ENCODE assay signal across 1 cellular context in the genomic region with DNA sequence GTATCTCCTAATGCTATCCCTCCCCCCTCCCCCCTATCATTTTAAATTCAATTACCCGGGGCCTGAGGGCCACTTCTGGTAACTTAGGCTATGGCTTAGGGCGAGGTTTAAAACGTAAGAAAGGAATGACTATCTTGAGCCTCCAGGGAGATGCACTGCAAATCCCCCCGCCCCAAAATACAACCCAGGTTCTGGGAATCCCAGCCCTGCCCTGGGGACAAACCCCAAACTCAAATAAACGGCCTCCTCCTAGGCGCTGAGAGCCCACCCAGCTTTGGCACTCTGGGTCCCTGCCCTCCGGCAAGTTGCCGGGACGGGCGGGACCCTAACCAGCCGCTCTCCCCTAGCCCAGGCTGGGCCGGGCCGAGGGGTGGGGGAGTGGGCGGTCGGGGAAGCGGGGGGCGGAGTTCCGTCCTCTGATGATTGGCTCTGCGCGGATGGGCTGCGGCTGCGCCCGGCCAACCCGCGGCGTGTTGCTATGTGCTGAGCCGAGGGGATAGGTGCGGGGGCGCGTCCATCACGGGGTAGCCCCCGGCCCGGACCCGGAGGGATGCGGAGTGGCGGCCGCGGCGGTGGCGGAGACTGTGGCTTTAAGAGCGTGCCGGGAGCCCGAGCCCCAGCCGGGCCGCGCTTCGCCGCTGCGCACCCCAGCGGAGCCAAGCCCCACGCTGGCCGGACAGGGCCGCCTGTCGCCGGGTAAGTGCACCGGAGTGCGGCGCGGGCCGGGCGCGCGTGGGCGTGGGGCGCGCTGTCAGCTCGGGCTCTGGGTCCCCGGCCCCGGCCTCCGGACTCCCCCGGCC.
TF ChIP-seq lines count a peak whose summit lies in the region.

A gene with protein sequence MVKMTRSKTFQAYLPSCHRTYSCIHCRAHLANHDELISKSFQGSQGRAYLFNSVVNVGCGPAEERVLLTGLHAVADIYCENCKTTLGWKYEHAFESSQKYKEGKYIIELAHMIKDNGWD (plus strand): TSS at position 527 of the 800 bp plus-strand sequence. CDS start 21,755 bp downstream, outside the sequence.

TF ChIP-seq in HepG2, 621 proteins besides CTCF, POLR2A, EP300 and RAD21 (continued from another document and continues in another):
- TF ChIP-seq CSRNP1 (CRISPR knock-in tag; IDR thresholded peaks at IDR 0.05) (no peak; the same call in 1 of the 2 replicates), ZNF224 (CRISPR knock-in tag; IDR thresholded peaks at IDR 0.05) (no peak), ZNF577 (CRISPR knock-in tag; IDR thresholded peaks at IDR 0.05; ENCODE audit: borderline replicate concordance, low read depth) (no peak), NRL (CRISPR knock-in tag; IDR thresholded peaks at IDR 0.05; ENCODE audit: borderline replicate concordance) (no peak), ELF4 (CRISPR knock-in tag; IDR thresholded peaks at IDR 0.05; ENCODE audit: borderline replicate concordance) (no peak), ATAD3A (CRISPR knock-in tag; IDR thresholded peaks at IDR 0.05) (no peak), ZNF792 (CRISPR knock-in tag; IDR thresholded peaks at IDR 0.05) (no peak), SRF (IDR thresholded peaks at IDR 0.05; ENCODE audit: low read depth, low read length) (no peak), E2F2 (CRISPR knock-in tag; IDR thresholded peaks at IDR 0.05; ENCODE audit: borderline replicate concordance) (no peak), AKAP8 (CRISPR knock-in tag; IDR thresholded peaks at IDR 0.05) (no peak), SPEN (CRISPR knock-in tag; IDR thresholded peaks at IDR 0.05; ENCODE audit: low read depth) (no peak; the same call in 1 of the 2 replicates), TSC22D2 (CRISPR knock-in tag; IDR thresholded peaks at IDR 0.05; ENCODE audit: borderline replicate concordance) (no peak), ZNF546 (CRISPR knock-in tag; conservative IDR thresholded peaks at IDR 0.05) (no peak; the same call in 1 of the 2 replicates), LCORL (IDR thresholded peaks at IDR 0.05) (no peak), LCORL (CRISPR knock-in tag; IDR thresholded peaks at IDR 0.05) (no peak; the same call in 1 of the 2 replicates), CREB3 (CRISPR knock-in tag; IDR thresholded peaks at IDR 0.05) (no peak), MAFG (CRISPR knock-in tag; IDR thresholded peaks at IDR 0.05) (no peak), ZNF713 (CRISPR knock-in tag; IDR thresholded peaks at IDR 0.05) (no peak), ZC3H13 (CRISPR knock-in tag; IDR thresholded peaks at IDR 0.05) (no peak), MTA3 (CRISPR knock-in tag; IDR thresholded peaks at IDR 0.05) (no peak), ZNF569 (CRISPR knock-in tag; IDR thresholded peaks at IDR 0.05; ENCODE audit: borderline replicate concordance) (no peak), TP53 (CRISPR knock-in tag; conservative IDR thresholded peaks at IDR 0.05) (no peak), GRHL1 (CRISPR knock-in tag; conservative IDR thresholded peaks at IDR 0.05) (no peak), HOXA7 (CRISPR knock-in tag; IDR thresholded peaks at IDR 0.05) (no peak), ZNF878 (CRISPR knock-in tag; IDR thresholded peaks at IDR 0.05) (no peak), TRAFD1 (CRISPR knock-in tag; IDR thresholded peaks at IDR 0.05; ENCODE audit: borderline replicate concordance) (no peak), ZNF766 (CRISPR knock-in tag; IDR thresholded peaks at IDR 0.05; ENCODE audit: borderline replicate concordance) (no peak), ZNF317 (CRISPR knock-in tag; IDR thresholded peaks at IDR 0.05) (no peak), ZNF24 (IDR thresholded peaks at IDR 0.05) (no peak), NFAT5 (CRISPR knock-in tag; IDR thresholded peaks at IDR 0.05) (0 out of 2 replicates have a peak, but pooled peaks have one; percentile 13), NONO (IDR thresholded peaks at IDR 0.05) (no peak), NONO (CRISPR knock-in tag; conservative IDR thresholded peaks at IDR 0.05) (0 out of 2 replicates have a peak, but pooled peaks have one; percentile 17)
- TF ChIP-seq, protein P1, sequence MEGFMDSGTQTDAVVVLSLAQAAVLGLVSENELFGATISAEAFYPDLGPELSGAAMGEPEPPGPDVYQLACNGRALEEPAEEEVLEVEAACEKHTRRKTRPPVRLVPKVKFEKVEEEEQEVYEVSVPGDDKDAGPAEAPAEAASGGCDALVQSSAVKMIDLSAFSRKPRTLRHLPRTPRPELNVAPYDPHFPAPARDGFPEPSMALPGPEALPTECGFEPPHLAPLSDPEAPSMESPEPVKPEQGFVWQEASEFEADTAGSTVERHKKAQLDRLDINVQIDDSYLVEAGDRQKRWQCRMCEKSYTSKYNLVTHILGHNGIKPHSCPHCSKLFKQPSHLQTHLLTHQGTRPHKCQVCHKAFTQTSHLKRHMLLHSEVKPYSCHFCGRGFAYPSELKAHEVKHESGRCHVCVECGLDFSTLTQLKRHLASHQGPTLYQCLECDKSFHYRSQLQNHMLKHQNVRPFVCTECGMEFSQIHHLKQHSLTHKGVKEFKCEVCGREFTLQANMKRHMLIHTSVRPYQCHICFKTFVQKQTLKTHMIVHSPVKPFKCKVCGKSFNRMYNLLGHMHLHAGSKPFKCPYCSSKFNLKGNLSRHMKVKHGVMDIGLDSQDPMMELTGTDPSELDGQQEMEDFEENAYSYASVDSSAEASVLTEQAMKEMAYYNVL (CRISPR knock-in tag; IDR thresholded peaks at IDR 0.05; ENCODE audit: borderline replicate concordance), result no peak
- TF ChIP-seq, protein P2, sequence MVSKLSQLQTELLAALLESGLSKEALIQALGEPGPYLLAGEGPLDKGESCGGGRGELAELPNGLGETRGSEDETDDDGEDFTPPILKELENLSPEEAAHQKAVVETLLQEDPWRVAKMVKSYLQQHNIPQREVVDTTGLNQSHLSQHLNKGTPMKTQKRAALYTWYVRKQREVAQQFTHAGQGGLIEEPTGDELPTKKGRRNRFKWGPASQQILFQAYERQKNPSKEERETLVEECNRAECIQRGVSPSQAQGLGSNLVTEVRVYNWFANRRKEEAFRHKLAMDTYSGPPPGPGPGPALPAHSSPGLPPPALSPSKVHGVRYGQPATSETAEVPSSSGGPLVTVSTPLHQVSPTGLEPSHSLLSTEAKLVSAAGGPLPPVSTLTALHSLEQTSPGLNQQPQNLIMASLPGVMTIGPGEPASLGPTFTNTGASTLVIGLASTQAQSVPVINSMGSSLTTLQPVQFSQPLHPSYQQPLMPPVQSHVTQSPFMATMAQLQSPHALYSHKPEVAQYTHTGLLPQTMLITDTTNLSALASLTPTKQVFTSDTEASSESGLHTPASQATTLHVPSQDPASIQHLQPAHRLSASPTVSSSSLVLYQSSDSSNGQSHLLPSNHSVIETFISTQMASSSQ (IDR thresholded peaks at IDR 0.05; ENCODE audit: low read depth), result no peak
- TF ChIP-seq, protein P2 (CRISPR knock-in tag; IDR thresholded peaks at IDR 0.05; ENCODE audit: borderline replicate concordance), result no peak
- TF ChIP-seq, protein P3, sequence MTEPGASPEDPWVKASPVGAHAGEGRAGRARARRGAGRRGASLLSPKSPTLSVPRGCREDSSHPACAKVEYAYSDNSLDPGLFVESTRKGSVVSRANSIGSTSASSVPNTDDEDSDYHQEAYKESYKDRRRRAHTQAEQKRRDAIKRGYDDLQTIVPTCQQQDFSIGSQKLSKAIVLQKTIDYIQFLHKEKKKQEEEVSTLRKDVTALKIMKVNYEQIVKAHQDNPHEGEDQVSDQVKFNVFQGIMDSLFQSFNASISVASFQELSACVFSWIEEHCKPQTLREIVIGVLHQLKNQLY (CRISPR knock-in tag; IDR thresholded peaks at IDR 0.05), result no peak
